In genomic region chr6:167559675-167560479, GRCh38 we compare ENCODE assay signal across 22 cellular contexts.
DNase-seq lines count a peak whose midpoint lies in the region; ATAC-seq, FAIRE-seq and TF ChIP-seq lines count a peak whose summit lies in the region.
"Had no signal": no experiment of that assay in that cellular context is flagged by ENCODE, and none has a peak within 500 bp of the region (broad histone marks: within the 10 kb centered on the region; RNA-seq: fewer than 3 reads in every experiment).

No MANE protein-coding gene starts in this region.

- H3K4me3 ChIP-seq in HepG2 (replicated peaks in 1 of 3; ENCODE audit: insufficient read depth in 1 of 3, low read depth in 2 of 3, low read length in 3 of 3) (peak overlapping the region; percentile 35 to 67 (median 60); a peak in 5 of 6 replicates), sigmoid colon (no peak overlapping the region)
- H3K4me3 ChIP-seq: lower lobe of right lung, PC-9 had no signal

- TSS peak; percentile 97 for BruUV-seq in HepG2 (replicated peaks; lab: Mats Ljungman, UMichigan)

- no peak for TF ChIP-seq CTCF in WTC11 (IDR thresholded peaks at IDR 0.05)
- peak; percentile 23; the same call in 1 of the 2 replicates for TF ChIP-seq CTCF in HepG2 (CRISPR knock-in tag; IDR thresholded peaks at IDR 0.05)
- no peak for TF ChIP-seq CTCF in sigmoid colon (IDR thresholded peaks at IDR 0.05)
- no peak for TF ChIP-seq CTCF in progenitor cell of endocrine pancreas (IDR thresholded peaks at IDR 0.05; ENCODE audit: unreplicated experiment)

- H3K4me1 Mint-ChIP-seq in WTC11 (peaks cover 9% of the 10 kb centered on the region), progenitor cell of endocrine pancreas (ENCODE audit: low read depth) (peaks cover 15% of the 10 kb centered on the region)
- H3K4me1 Mint-ChIP-seq in activated naive CD8-positive, alpha-beta T cell treated with anti-CD3 and anti-CD28 coated beads for 36 hours = no peaks in the 10 kb centered on the region
- H3K4me1 Mint-ChIP-seq in activated T-cell treated with anti-CD3 and anti-CD28 coated beads, Interleukin-2, amount 50 U/mL, for 72 hours (ENCODE audit: low read depth) = no peaks in the 10 kb centered on the region
- H3K4me1 Mint-ChIP-seq: activated naive CD4-positive, alpha-beta T cell treated with anti-CD3 and anti-CD28 coated beads, Interleukin-2, amount 10 ng/mL, durations not matched to agents 7 days and 5 days; B cell; naive B cell had no signal

- TF ChIP-seq RAD21 in HepG2 (CRISPR knock-in tag; IDR thresholded peaks at IDR 0.05) = peak; percentile 56; the same call in 1 of the 2 replicates

- no peaks in the 10 kb centered on the region for H3K36me3 ChIP-seq in HepG2 (replicated peaks in 1 of 2; ENCODE audit: control insufficient read depth in 1 of 2, insufficient read depth in 2 of 2, low read length in 2 of 2)
- no peaks in the 10 kb centered on the region for H3K36me3 ChIP-seq in sigmoid colon
- H3K36me3 ChIP-seq: lower lobe of right lung had no signal

- CTCF ChIA-PET in WTC11 (lab: Charles Lee) = no interaction called here
- CTCF ChIA-PET in HepG2 (lab: Yijun Ruan, JAX; ENCODE audit: low intra/inter-chr PET ratio, low total read pairs) = no interaction called here

- ATAC-seq in WTC11 (no peak), HepG2 (peak; percentile 86)
- ATAC-seq in activated T-cell treated with anti-CD3 and anti-CD28 coated beads, Interleukin-2, amount 50 U/mL, for 72 hours (replicated peaks in 1 of 2) = no peak
- ATAC-seq: lower lobe of right lung, SK-N-SH treated with all-trans-retinoic acid at 6 μM for 48 hours had no signal

- H3K27me3 ChIP-seq in HepG2 (ENCODE audit: control insufficient read depth in 1 of 2, insufficient read depth in 2 of 2, low read length in 2 of 2) (no peaks in the 10 kb centered on the region), sigmoid colon (no peaks in the 10 kb centered on the region)

- H3K27me3 Mint-ChIP-seq in WTC11 (ENCODE audit: low read depth) = 0 out of 2 replicates have a peak, but pooled peaks cover 3% of the 10 kb centered on the region
- H3K27me3 Mint-ChIP-seq in activated naive CD8-positive, alpha-beta T cell treated with anti-CD3 and anti-CD28 coated beads for 36 hours = peaks cover 13% of the 10 kb centered on the region
- H3K27me3 Mint-ChIP-seq in progenitor cell of endocrine pancreas = peaks cover 6% of the 10 kb centered on the region
- H3K27me3 Mint-ChIP-seq in activated T-cell treated with anti-CD3 and anti-CD28 coated beads, Interleukin-2, amount 50 U/mL, for 72 hours (ENCODE audit: low read depth) = no peaks in the 10 kb centered on the region
- H3K27me3 Mint-ChIP-seq: B cell had no signal

- H3K36me3 Mint-ChIP-seq in WTC11 (peaks cover 8% of the 10 kb centered on the region), progenitor cell of endocrine pancreas (ENCODE audit: insufficient read depth) (no peaks in the 10 kb centered on the region)
- H3K36me3 Mint-ChIP-seq in activated naive CD8-positive, alpha-beta T cell treated with anti-CD3 and anti-CD28 coated beads for 36 hours = no peaks in the 10 kb centered on the region
- H3K36me3 Mint-ChIP-seq in activated T-cell treated with anti-CD3 and anti-CD28 coated beads, Interleukin-2, amount 50 U/mL, for 72 hours (ENCODE audit: insufficient read depth in 2 of 2) = peaks cover 0 to 2% of the 10 kb centered on the region in 2 donors

- 5% methylated on average over 15 of the region's 15 CpGs for WGBS in HepG2 (ENCODE audit: low lambda C conversion rate)
- WGBS in sigmoid colon, 2 donors = 25 to 67% methylated on average over 15 of the region's 15 CpGs

- H3K4me3 Mint-ChIP-seq in WTC11 (no peak overlapping the region), progenitor cell of endocrine pancreas (ENCODE audit: low read depth) (no peak overlapping the region)
- H3K4me3 Mint-ChIP-seq in activated naive CD8-positive, alpha-beta T cell treated with anti-CD3 and anti-CD28 coated beads for 36 hours = no peak overlapping the region
- H3K4me3 Mint-ChIP-seq in activated T-cell treated with anti-CD3 and anti-CD28 coated beads, Interleukin-2, amount 50 U/mL, for 72 hours = no peak overlapping the region
- H3K4me3 Mint-ChIP-seq: activated naive CD4-positive, alpha-beta T cell treated with anti-CD3 and anti-CD28 coated beads, Interleukin-2, amount 10 ng/mL, durations not matched to agents 7 days and 5 days; B cell had no signal

- no peaks in the 10 kb centered on the region for H3K79me2 ChIP-seq in HepG2 (ENCODE audit: insufficient read depth, low read length)

- no peak for FAIRE-seq in HepG2 (lab: Jason Lieb, UNC)

- no peak overlapping the region for H3K27ac Mint-ChIP-seq in WTC11
- H3K27ac Mint-ChIP-seq in activated naive CD8-positive, alpha-beta T cell treated with anti-CD3 and anti-CD28 coated beads for 36 hours = no peak overlapping the region
- no peak overlapping the region for H3K27ac Mint-ChIP-seq in progenitor cell of endocrine pancreas
- no peak overlapping the region for H3K27ac Mint-ChIP-seq in activated T-cell treated with anti-CD3 and anti-CD28 coated beads, Interleukin-2, amount 50 U/mL, for 72 hours
- H3K27ac Mint-ChIP-seq: activated naive CD4-positive, alpha-beta T cell treated with anti-CD3 and anti-CD28 coated beads, Interleukin-2, amount 10 ng/mL, durations not matched to agents 7 days and 5 days; B cell had no signal

- peak overlapping the region; percentile 83 for H3K4me2 ChIP-seq in HepG2 (ENCODE audit: low read depth, low read length)
- H3K4me2 ChIP-seq: PC-9 had no signal

- peak overlapping the region; percentile 66 for H3K9ac ChIP-seq in HepG2 (ENCODE audit: insufficient read depth, low read depth, low read length)

- peaks cover 29% of the 10 kb centered on the region for H3K9me3 Mint-ChIP-seq in WTC11
- H3K9me3 Mint-ChIP-seq in activated naive CD8-positive, alpha-beta T cell treated with anti-CD3 and anti-CD28 coated beads for 36 hours = peaks cover 13% of the 10 kb centered on the region
- peaks cover 10% of the 10 kb centered on the region for H3K9me3 Mint-ChIP-seq in progenitor cell of endocrine pancreas (ENCODE audit: low read depth)
- H3K9me3 Mint-ChIP-seq in activated T-cell treated with anti-CD3 and anti-CD28 coated beads, Interleukin-2, amount 50 U/mL, for 72 hours = peaks cover 9 to 10% of the 10 kb centered on the region in 2 donors

- H3K27ac ChIP-seq in HepG2 (ENCODE audit: extremely low read length, insufficient read depth, low read length) (peak overlapping the region; percentile 81), sigmoid colon (no peak overlapping the region)
- H3K27ac ChIP-seq: HL-60, lower lobe of right lung, PC-9 had no signal

- in situ Hi-C loops in HepG2 (cut with HindIII; ENCODE audit: extremely low pct_ligation_motif_present, low pct_unique_long_range_greater_than_20kb) = no loop called here

- POLR2A ChIA-PET in WTC11 (lab: Charles Lee) (no interaction called here), HepG2 (lab: Yijun Ruan, JAX) (interaction anchor here (0.7 to 1.7 kb wide), 10 partner anchors 9 to 203 kb away, joined by 3 read pairs; no protein-coding TSS in a partner anchor)

- TF ChIP-seq EP300 in HepG2 (IDR thresholded peaks at IDR 0.05; ENCODE audit: low read depth in 2 of 2, low read length in 2 of 2) (peak; percentile 62 to 85; a peak in 3 of 4 replicates), HepG2 (CRISPR knock-in tag; IDR thresholded peaks at IDR 0.05; ENCODE audit: borderline replicate concordance) (peak; percentile 79), sigmoid colon (IDR thresholded peaks at IDR 0.05) (no peak)

- TF ChIP-seq POLR2A in HepG2 (IDR thresholded peaks at IDR 0.05; ENCODE audit: insufficient read depth in 1 of 2, low read depth in 2 of 2, low read length in 2 of 2) = peak; percentile 63 to 72; a peak in 2 of 4 replicates
- no peak for TF ChIP-seq POLR2A in sigmoid colon (IDR thresholded peaks at IDR 0.05)

- DNase-seq in DMS53 treated with DMSO at 0.1 percent for 48 hours (lab: John Stamatoyannopoulos, UW; ENCODE audit: unreplicated experiment) = peak; percentile 62
- DNase-seq in WTC11 (ENCODE audit: low spot score) = no peak
- DNase-seq in HepG2 (ENCODE audit: low spot score) = peak; percentile 97
- peak; percentile 64 for DNase-seq in sigmoid colon
- no peak for DNase-seq in activated naive CD8-positive, alpha-beta T cell treated with anti-CD3 and anti-CD28 coated beads for 36 hours
- no peak for DNase-seq in progenitor cell of endocrine pancreas (ENCODE audit: low spot score, unreplicated experiment)
- DNase-seq in activated T-cell treated with anti-CD3 and anti-CD28 coated beads, Interleukin-2, amount 50 U/mL, for 72 hours = no peak
- DNase-seq: activated CD4-positive, alpha-beta T cell treated with anti-CD3 and anti-CD28 coated beads for 48 hours; activated CD8-positive, alpha-beta memory T cell treated with anti-CD3 and anti-CD28 coated beads, Interleukin-2, amount 50 U/mL, for 48 hours; activated naive CD4-positive, alpha-beta T cell treated with anti-CD3 and anti-CD28 coated beads, Interleukin-2, amount 10 ng/mL, durations not matched to agents 7 days and 5 days; cortex of kidney; foreskin melanocyte; GOT3; lower lobe of right lung; naive B cell; NCI-H1105 treated with DMSO at 0.1 percent for 48 hours; NCI-H748 treated with DMSO at 0.1 percent for 48 hours; PC-9; substantia nigra had no signal

- intact Hi-C loops in HepG2 (cut with micrococcal nuclease; ENCODE audit: unreplicated experiment) = loop anchor here (5.0 kb wide), 1 partner anchor 177 kb away; no protein-coding TSS in a partner anchor
- intact Hi-C loops in sigmoid colon (cut with DNase I) = no loop called here

- H2AFZ ChIP-seq in HepG2 (ENCODE audit: low read length) = no peak overlapping the region
- H2AFZ ChIP-seq: PC-9 had no signal

- H4K20me1 ChIP-seq in HepG2 (ENCODE audit: insufficient read depth, low read length) = no peaks in the 10 kb centered on the region

- H3K4me1 ChIP-seq in HepG2 (ENCODE audit: insufficient read depth, low read length) (peaks cover 47% of the 10 kb centered on the region), sigmoid colon (no peaks in the 10 kb centered on the region)
- H3K4me1 ChIP-seq: lower lobe of right lung had no signal

- H3K9me3 ChIP-seq in HepG2 (ENCODE audit: low read length) = no peaks in the 10 kb centered on the region
- H3K9me3 ChIP-seq in sigmoid colon = peaks cover 0 to 2% (median 1%) of the 10 kb centered on the region in 4 donors

TF ChIP-seq in HepG2, 621 proteins besides CTCF, POLR2A, EP300 and RAD21 (continues in another document):
- TF ChIP-seq ISX (CRISPR knock-in tag; conservative IDR thresholded peaks at IDR 0.05) (no peak), ZNF652 (CRISPR knock-in tag; IDR thresholded peaks at IDR 0.05; ENCODE audit: borderline replicate concordance, low read depth) (peak; percentile 24; the same call in 1 of the 2 replicates), ZNF20 (CRISPR knock-in tag; IDR thresholded peaks at IDR 0.05) (no peak)

Comparison
In these comparisons a context has a peak if more than half of its experiments do, and no peak if none do; other contexts are left out.
1. DNase-seq: peak in DMS53 treated with DMSO at 0.1 percent for 48 hours (single experiment), HepG2 (single experiment) and sigmoid colon (single experiment); none in WTC11 (single experiment), activated naive CD8-positive, alpha-beta T cell treated with anti-CD3 and anti-CD28 coated beads for 36 hours (single experiment), progenitor cell of endocrine pancreas (single experiment) and activated T-cell treated with anti-CD3 and anti-CD28 coated beads, Interleukin-2, amount 50 U/mL, for 72 hours (0 of 2).
2. H3K4me3 ChIP-seq: peak in HepG2 (3 of 3); none in sigmoid colon (0 of 4).
3. POLR2A ChIP-seq: peak in HepG2 (2 of 2); none in sigmoid colon (0 of 2).